Comparison of ENCODE assay signal across 12 cellular contexts in genomic region chr7:126026421-126027088, GRCh38.
DNase-seq lines count a peak whose midpoint lies in the region; TF ChIP-seq lines count a peak whose summit lies in the region.
"Had no signal": no experiment of that assay in that cellular context is flagged by ENCODE, and none has a peak within 500 bp of the region (broad histone marks: within the 10 kb centered on the region; RNA-seq: fewer than 3 reads in every experiment).

No MANE protein-coding gene starts in this region.

- DNase-seq in NCI-H510A treated with DMSO at 0.1 percent for 48 hours (lab: John Stamatoyannopoulos, UW) (peak; percentile 15), NCI-H510A (lab: John Stamatoyannopoulos, UW) (no peak), NCI-H69 (lab: John Stamatoyannopoulos, UW) (peak; percentile 64), epithelial cell of proximal tubule (ENCODE audit: low read depth) (peak; percentile 22), retinal pigment epithelial cell (ENCODE audit: low read depth) (peak; percentile 65), foreskin fibroblast (no peak), EL (no peak), NCI-H524 (lab: John Stamatoyannopoulos, UW) (no peak)
- DNase-seq: activated CD4-positive, alpha-beta T cell treated with anti-CD3 and anti-CD28 coated beads for 1 hour; activated T-cell treated with anti-CD3 and anti-CD28 coated beads, Interleukin-2, amount 50 U/mL, for 48 hours; stimulated activated CD4-positive, alpha-beta T cell treated with anti-CD3 and anti-CD28 coated beads, Interleukin-1b, Interleukin-23, amount 100 ng/mL, for 48 hours; trophoblast cell had no signal

- H3K4me3 ChIP-seq in epithelial cell of proximal tubule (ENCODE audit: low read depth, low read length) (no peak overlapping the region), retinal pigment epithelial cell (ENCODE audit: low read length) (no peak overlapping the region), foreskin fibroblast (ENCODE audit: low read depth in 1 of 2, low read length in 2 of 2) (no peak overlapping the region)

- TF ChIP-seq CTCF in epithelial cell of proximal tubule (conservative IDR thresholded peaks at IDR 0.05; ENCODE audit: low read depth, low read length), result no peak
- TF ChIP-seq CTCF in retinal pigment epithelial cell (conservative IDR thresholded peaks at IDR 0.05; ENCODE audit: low read depth, low read length), result no peak
- TF ChIP-seq CTCF in foreskin fibroblast (IDR thresholded peaks at IDR 0.05; ENCODE audit: low read depth, low read length), result no peak

Comparison
In these comparisons a context has a peak if more than half of its experiments do, and no peak if none do; other contexts are left out.
1. DNase-seq: peak in NCI-H510A treated with DMSO at 0.1 percent for 48 hours (single experiment), NCI-H69 (single experiment), epithelial cell of proximal tubule (single experiment) and retinal pigment epithelial cell (single experiment); none in NCI-H510A (single experiment), foreskin fibroblast (0 of 2), EL (single experiment) and NCI-H524 (0 of 2).